ENCODE assay signal across 21 cellular contexts in the genomic region with DNA sequence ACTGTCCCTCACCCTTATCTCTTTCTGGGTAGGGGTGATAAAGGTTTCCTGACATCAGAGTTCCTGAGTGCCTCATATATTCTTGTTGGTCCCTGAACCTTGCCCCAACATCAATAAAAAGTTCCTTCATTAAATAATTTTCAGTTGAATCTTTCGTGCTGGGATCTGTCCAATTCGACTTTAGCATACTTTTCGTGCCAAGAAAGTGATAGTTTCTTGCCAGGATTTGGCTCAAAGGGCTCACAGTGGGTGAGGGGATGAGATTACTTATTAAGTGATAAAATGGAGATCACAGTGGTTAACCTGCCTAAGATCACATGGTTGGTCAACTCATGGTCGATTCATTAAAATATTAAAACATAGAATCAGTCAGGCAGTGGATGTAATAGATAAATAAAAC.
DNase-seq lines count a peak whose midpoint lies in the region; ATAC-seq and TF ChIP-seq lines count a peak whose summit lies in the region.
"Had no signal": no experiment of that assay in that cellular context is flagged by ENCODE, and none has a peak within 500 bp of the region (broad histone marks: within the 10 kb centered on the region; RNA-seq: fewer than 3 reads in every experiment).

No MANE protein-coding gene starts in this region.

- BruUV-seq in PC-9 (replicated peaks; lab: Mats Ljungman, UMichigan), result no TSS peak

- H3K9me2 ChIP-seq in PC-9 (ENCODE audit: insufficient read depth), result no peaks in the 10 kb centered on the region

- peak overlapping the region; percentile 82 for H4K91ac ChIP-seq in trophoblast cell (ENCODE audit: low read depth, low read length)

- H3K4me1 ChIP-seq in PC-9 (replicated peaks; ENCODE audit: insufficient read depth) (no peaks in the 10 kb centered on the region), trophoblast cell (ENCODE audit: control insufficient read depth in 1 of 2, insufficient read depth in 2 of 2, low read length in 2 of 2) (peaks cover 2 to 14% of the 10 kb centered on the region in 2 experiments)
- H3K4me1 ChIP-seq: A549; BE2C; BLaER1 treated with 17β-estradiol and CSF1 and Interleukin-3, amounts not matched to agents 10 nM and 100 nM had no signal

- H3K9me3 ChIP-seq in PC-9 (ENCODE audit: insufficient read depth, low read depth) (no peaks in the 10 kb centered on the region), trophoblast cell (ENCODE audit: insufficient read depth, low read depth, low read length) (no peaks in the 10 kb centered on the region)
- H3K9me3 ChIP-seq: A549; BE2C; BLaER1 treated with 17β-estradiol and CSF1 and Interleukin-3, amounts not matched to agents 10 nM and 100 nM had no signal

- no CpG with 5 or more reads among the region's 4 CpGs for WGBS in trophoblast cell (ENCODE audit: extremely low coverage, insufficient coverage, insufficient read length)

- POLR2A ChIA-PET in PC-9 (lab: Charles Lee; ENCODE audit: unreplicated experiment), result no interaction called here

- intact Hi-C loops in PC-9 (cut with micrococcal nuclease; ENCODE audit: unreplicated experiment), result no loop called here

- peak overlapping the region; percentile 21 for H3K14ac ChIP-seq in trophoblast cell (ENCODE audit: low read length)

- peak overlapping the region; percentile 59 for H2BK12ac ChIP-seq in trophoblast cell (ENCODE audit: low read length)

- H3K36me3 ChIP-seq in PC-9 (ENCODE audit: low read depth) (no peaks in the 10 kb centered on the region), trophoblast cell (ENCODE audit: control insufficient read depth in 1 of 2, insufficient read depth in 2 of 2, low read length in 2 of 2) (no peaks in the 10 kb centered on the region)
- H3K36me3 ChIP-seq: BE2C; BLaER1 treated with 17β-estradiol and CSF1 and Interleukin-3, amounts not matched to agents 10 nM and 100 nM had no signal

- peak overlapping the region; percentile 70 for H2BK120ac ChIP-seq in trophoblast cell (ENCODE audit: insufficient read depth, low read length, poor library complexity)

- no peak overlapping the region for H3K4ac ChIP-seq in trophoblast cell (ENCODE audit: low read depth, low read length)

- DNase-seq in PC-9 (no peak), kidney tubule cell (ENCODE audit: low spot score) (peak; percentile 14), trophoblast cell (no peak), HT-29 (ENCODE audit: low spot score) (no peak), NCI-H1694 treated with DMSO at 0.1 percent for 48 hours (lab: John Stamatoyannopoulos, UW) (no peak)
- DNase-seq: 8988T; ACHN; AML-193; BE2C; Calu3; CD4-positive, alpha-beta T cell; CD8-positive, alpha-beta memory T cell; DMS53; DMS79 treated with DMSO at 0.1 percent for 48 hours; GF-D8; GM23248; H7; HCEC 1CT had no signal

- no peak overlapping the region for H3K23ac ChIP-seq in trophoblast cell (ENCODE audit: low read length)

- no peak overlapping the region for H3K9ac ChIP-seq in trophoblast cell (ENCODE audit: low read length)
- H3K9ac ChIP-seq: BLaER1 treated with 17β-estradiol and CSF1 and Interleukin-3, amounts not matched to agents 10 nM and 100 nM; GM23248 had no signal

- H3K4me2 ChIP-seq in PC-9 (no peak overlapping the region), trophoblast cell (ENCODE audit: low read length) (no peak overlapping the region)
- H3K4me2 ChIP-seq: A549; BLaER1 treated with 17β-estradiol and CSF1 and Interleukin-3, amounts not matched to agents 10 nM and 100 nM had no signal

- H3F3A ChIP-seq in PC-9 (ENCODE audit: insufficient read depth, low read depth), result no peaks in the 10 kb centered on the region

- no peak overlapping the region for H3K18ac ChIP-seq in trophoblast cell (ENCODE audit: low read length)

- no peak overlapping the region for H2AK5ac ChIP-seq in trophoblast cell (ENCODE audit: low read length)

- H2AFZ ChIP-seq in PC-9, result 0 out of 2 replicates have a peak overlapping the region, but pooled peaks have one; percentile 34
- H2AFZ ChIP-seq in trophoblast cell (ENCODE audit: insufficient read depth, low read length, poor library complexity), result no peak overlapping the region
- H2AFZ ChIP-seq: GM23248 had no signal

- H3K27me3 ChIP-seq in PC-9 (ENCODE audit: insufficient read depth, low read depth), result no peaks in the 10 kb centered on the region
- no peaks in the 10 kb centered on the region for H3K27me3 ChIP-seq in trophoblast cell (ENCODE audit: insufficient read depth, low read length)
- H3K27me3 ChIP-seq: BE2C; BLaER1 treated with 17β-estradiol and CSF1 and Interleukin-3, amounts not matched to agents 10 nM and 100 nM had no signal

- ATAC-seq in GM21526 (IDR thresholded peaks at IDR 0.05; ENCODE audit: low FRiP score, unreplicated experiment), result no peak
- ATAC-seq: A549 had no signal

- H3K79me1 ChIP-seq in trophoblast cell (ENCODE audit: low read length), result peaks cover 4% of the 10 kb centered on the region

- peak overlapping the region; percentile 25 for H2BK5ac ChIP-seq in trophoblast cell (ENCODE audit: low read depth, low read length, poor library complexity)

- CTCF ChIA-PET in PC-9 (lab: Charles Lee), result no interaction called here

- no peak for TF ChIP-seq CTCF in PC-9 (conservative IDR thresholded peaks at IDR 0.05)

- H4K8ac ChIP-seq in trophoblast cell (ENCODE audit: low read depth, low read length), result no peak overlapping the region

- no peaks in the 10 kb centered on the region for H4K20me1 ChIP-seq in PC-9 (ENCODE audit: insufficient read depth)
- H4K20me1 ChIP-seq: BLaER1 treated with 17β-estradiol and CSF1 and Interleukin-3, amounts not matched to agents 10 nM and 100 nM had no signal

- H3K27ac ChIP-seq in PC-9, result no peak overlapping the region
- H3K27ac ChIP-seq in trophoblast cell (ENCODE audit: low read depth, low read length), result peak overlapping the region; percentile 32
- H3K27ac ChIP-seq: A549; BLaER1 treated with 17β-estradiol and CSF1 and Interleukin-3, amounts not matched to agents 10 nM and 100 nM; GM23248 had no signal

- H4K12ac ChIP-seq in trophoblast cell (ENCODE audit: low read depth, low read length), result no peak overlapping the region

- no peak overlapping the region for H3K4me3 ChIP-seq in PC-9
- no peak overlapping the region for H3K4me3 ChIP-seq in trophoblast cell (ENCODE audit: low read depth, low read length)
- H3K4me3 ChIP-seq: A549; BLaER1 treated with 17β-estradiol and CSF1 and Interleukin-3, amounts not matched to agents 10 nM and 100 nM; GM23248 had no signal

- H3K79me2 ChIP-seq in PC-9 (ENCODE audit: low read depth) (no peaks in the 10 kb centered on the region), trophoblast cell (ENCODE audit: control insufficient read depth, insufficient read depth, low read length, poor library complexity) (no peaks in the 10 kb centered on the region)
